Comparison of ENCODE assay signal across 22 cellular contexts in the genomic region with DNA sequence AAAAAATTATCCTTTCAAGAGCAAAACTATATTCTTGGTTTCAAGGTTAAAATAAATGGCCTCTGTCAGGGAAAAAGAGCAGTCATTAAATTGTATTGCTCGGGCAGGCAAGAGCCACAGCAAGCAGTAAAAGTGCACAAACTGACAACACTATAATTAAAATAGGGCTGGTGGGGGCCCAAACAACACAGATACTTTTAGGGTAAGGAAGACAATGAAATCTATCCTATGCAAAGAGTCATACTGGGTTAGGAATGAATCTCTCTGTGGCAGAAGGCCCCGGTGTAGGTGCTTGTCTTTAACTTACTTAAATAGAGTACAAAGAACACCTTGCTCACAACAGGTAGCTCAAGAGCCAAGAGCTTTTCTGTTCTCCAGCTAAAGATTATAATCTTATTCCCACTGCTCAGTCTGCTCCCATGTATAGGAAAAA.
DNase-seq lines count a peak whose midpoint lies in the region; ATAC-seq, FAIRE-seq and TF ChIP-seq lines count a peak whose summit lies in the region.
"Had no signal": no experiment of that assay in that cellular context is flagged by ENCODE, and none has a peak within 500 bp of the region (broad histone marks: within the 10 kb centered on the region; RNA-seq: fewer than 3 reads in every experiment).

No MANE protein-coding gene starts in this region.

- no peak overlapping the region for H2AK5ac ChIP-seq in mesendoderm (ENCODE audit: low read length)

- H3K9ac ChIP-seq in GM12878 (ENCODE audit: control insufficient read depth, insufficient read depth, low read length) (no peak overlapping the region), mesendoderm (ENCODE audit: low read length) (no peak overlapping the region)

- no peak overlapping the region for H2BK5ac ChIP-seq in mesendoderm (ENCODE audit: low read length)

- POLR2A ChIA-PET in GM12878 (lab: Charles Lee) = no interaction called here
- POLR2A ChIA-PET in activated CD4-positive, alpha-beta memory T cell treated with anti-CD3 and anti-CD28 coated beads, Interleukin-2, amount 10 ng/mL, durations not matched to agents 7 days and 5 days (lab: Charles Lee) = no interaction called here

- FAIRE-seq in GM12878 (lab: Jason Lieb, UNC) = no peak
- FAIRE-seq: GM18507 had no signal

- H3K27me3 ChIP-seq in GM12878 (replicated peaks in 1 of 2; ENCODE audit: control insufficient read depth in 2 of 2, insufficient read depth in 2 of 2, low read length in 1 of 2) (no peaks in the 10 kb centered on the region), mesendoderm (ENCODE audit: insufficient read depth, low read length, poor library complexity) (no peaks in the 10 kb centered on the region)
- H3K27me3 ChIP-seq: tibial artery had no signal

- no peak overlapping the region for H3K4ac ChIP-seq in mesendoderm (ENCODE audit: low read depth, low read length)

- H3K36me3 ChIP-seq in GM12878 (ENCODE audit: control insufficient read depth in 2 of 2, insufficient read depth in 2 of 2, low read length in 1 of 2) (no peaks in the 10 kb centered on the region), mesendoderm (ENCODE audit: control insufficient read depth, insufficient read depth, low read length) (no peaks in the 10 kb centered on the region)
- H3K36me3 ChIP-seq: tibial artery had no signal

- H3K23ac ChIP-seq in mesendoderm (ENCODE audit: low read length) = no peak overlapping the region

- H3K4me1 Mint-ChIP-seq in activated CD4-positive, alpha-beta memory T cell treated with anti-CD3 and anti-CD28 coated beads, Interleukin-2, amount 10 ng/mL, durations not matched to agents 7 days and 5 days = peaks cover 10% of the 10 kb centered on the region

- intact Hi-C loops in GM12878 (cut with micrococcal nuclease; ENCODE audit: unreplicated experiment) = no loop called here

- H3K79me2 ChIP-seq in GM12878 (ENCODE audit: control insufficient read depth, insufficient read depth, low read length) = peaks cover 51% of the 10 kb centered on the region
- peaks cover 25% of the 10 kb centered on the region for H3K79me2 ChIP-seq in mesendoderm (ENCODE audit: control insufficient read depth, insufficient read depth, low read length)

- H3K56ac ChIP-seq in mesendoderm (ENCODE audit: low read length) = no peak overlapping the region

- no peak overlapping the region for H2BK15ac ChIP-seq in mesendoderm (replicated peaks; ENCODE audit: low read depth)

- no peak overlapping the region for H3K27ac Mint-ChIP-seq in activated CD4-positive, alpha-beta memory T cell treated with anti-CD3 and anti-CD28 coated beads, Interleukin-2, amount 10 ng/mL, durations not matched to agents 7 days and 5 days
- H3K27ac Mint-ChIP-seq: activated CD8-positive, alpha-beta T cell treated with anti-CD3 and anti-CD28 coated beads, Interleukin-2, amount 10 ng/mL, durations not matched to agents 7 days and 5 days; activated naive CD4-positive, alpha-beta T cell treated with anti-CD3 and anti-CD28 coated beads, Interleukin-2, amount 10 ng/mL, durations not matched to agents 7 days and 5 days; activated T-cell treated with anti-CD3 and anti-CD28 coated beads, Interleukin-2, amount 50 U/mL, for 24 hours; immature natural killer cell had no signal

- 60% methylated on average over 2 of the region's 2 CpGs for WGBS in GM12878 (ENCODE audit: insufficient coverage, insufficient replicate concordance, low lambda C conversion rate, missing lambda C conversion rate)
- WGBS in mesendoderm (ENCODE audit: extremely low coverage, insufficient coverage, low lambda C conversion rate) = no CpG with 5 or more reads among the region's 2 CpGs

- SMC1A ChIA-PET in GM12878 (lab: Charles Lee; ENCODE audit: uncharacterized antibody, unreplicated experiment) = interaction anchor here (0.8 to 4.2 kb wide), 10 partner anchors 9 to 366 kb away, joined by 3 to 21 read pairs (median 4); no protein-coding TSS in a partner anchor

- no peak for TF ChIP-seq RAD21 in GM12878 (IDR thresholded peaks at IDR 0.05; ENCODE audit: insufficient read depth, low read depth, low read length)

- TF ChIP-seq CTCF in GM12878 (IDR thresholded peaks at IDR 0.05 in 2 of 3, conservative IDR thresholded peaks at IDR 0.05 in 1 of 3; ENCODE audit: control insufficient read depth in 2 of 3, extremely low read depth in 1 of 3, insufficient read depth in 1 of 3, low read depth in 3 of 3, low read length in 3 of 3) = no peak

- no peak overlapping the region for H3K18ac ChIP-seq in mesendoderm (ENCODE audit: low read length)

- no TSS peak for BruUV-seq in GM12878 (replicated peaks; lab: Mats Ljungman, UMichigan)

- H3K4me1 ChIP-seq in GM12878 (ENCODE audit: control insufficient read depth, insufficient read depth, low read length) (no peaks in the 10 kb centered on the region), mesendoderm (ENCODE audit: control insufficient read depth, low read depth, low read length) (no peaks in the 10 kb centered on the region)

- RAD21 ChIA-PET in GM12878 (lab: Charles Lee; ENCODE audit: unreplicated experiment) = interaction anchor here (0.8 to 1.5 kb wide), 3 partner anchors 14 to 297 kb away, joined by 3 to 6 read pairs (median 4); no protein-coding TSS in a partner anchor

- peak; percentile 44 for ATAC-seq in GM12878
- ATAC-seq: activated CD8-positive, alpha-beta T cell treated with anti-CD3 and anti-CD28 coated beads, Interleukin-2, amount 10 ng/mL, durations not matched to agents 7 days and 5 days; PC-3; stimulated activated naive CD8-positive, alpha-beta T cell treated with anti-CD3 and anti-CD28 coated beads, Interleukin-15, Interleukin-2, amounts not matched to agents 100 U/mL and 50 U/mL, for 24 hours had no signal

- no peak for TF ChIP-seq POLR2A in GM12878 (IDR thresholded peaks at IDR 0.05; ENCODE audit: low read depth, low read length)

- no peaks in the 10 kb centered on the region for H3K9me3 Mint-ChIP-seq in activated CD4-positive, alpha-beta memory T cell treated with anti-CD3 and anti-CD28 coated beads, Interleukin-2, amount 10 ng/mL, durations not matched to agents 7 days and 5 days
- H3K9me3 Mint-ChIP-seq: activated naive CD4-positive, alpha-beta T cell treated with anti-CD3 and anti-CD28 coated beads, Interleukin-2, amount 10 ng/mL, durations not matched to agents 7 days and 5 days; activated T-cell treated with anti-CD3 and anti-CD28 coated beads, Interleukin-2, amount 50 U/mL, for 24 hours; immature natural killer cell; naive B cell had no signal

- no peaks in the 10 kb centered on the region for H3K9me3 ChIP-seq in GM12878 (replicated peaks; ENCODE audit: control insufficient read depth, insufficient read depth, low read length)
- H3K9me3 ChIP-seq: Caco-2, tibial artery had no signal

- TF ChIP-seq EP300 in GM12878 (IDR thresholded peaks at IDR 0.05; ENCODE audit: borderline replicate concordance in 1 of 2, control insufficient read depth in 1 of 2, low read depth in 2 of 2, low read length in 2 of 2) = no peak

- no peak overlapping the region for H4K8ac ChIP-seq in mesendoderm (ENCODE audit: low read depth, low read length)

- peaks cover 2% of the 10 kb centered on the region for H3K36me3 Mint-ChIP-seq in activated CD4-positive, alpha-beta memory T cell treated with anti-CD3 and anti-CD28 coated beads, Interleukin-2, amount 10 ng/mL, durations not matched to agents 7 days and 5 days (ENCODE audit: low read depth)
- H3K36me3 Mint-ChIP-seq: immature natural killer cell, naive B cell had no signal

- DNase-seq in G401 (ENCODE audit: low spot score) = peak; percentile 62
- peak; percentile 19 for DNase-seq in MV-4-11 (lab: John Stamatoyannopoulos, UW)
- DNase-seq in GM12878 (ENCODE audit: low read depth, low spot score) = no peak
- DNase-seq in mesendoderm = peak; percentile 35
- no peak for DNase-seq in stimulated activated CD4-positive, alpha-beta T cell treated with anti-CD3 and anti-CD28 coated beads, Interleukin-12 subunit alpha, Interleukin-12 subunit beta, amount 100 ng/mL, for 4 hours
- DNase-seq in activated CD4-positive, alpha-beta memory T cell treated with anti-CD3 and anti-CD28 coated beads, Interleukin-2, amount 10 ng/mL, durations not matched to agents 7 days and 5 days = no peak
- no peak for DNase-seq in NCI-H1092 (lab: John Stamatoyannopoulos, UW)
- DNase-seq: activated CD8-positive, alpha-beta T cell treated with anti-CD3 and anti-CD28 coated beads, Interleukin-2, amount 10 ng/mL, durations not matched to agents 7 days and 5 days; activated naive CD4-positive, alpha-beta T cell treated with anti-CD3 and anti-CD28 coated beads, Interleukin-2, amount 10 ng/mL, durations not matched to agents 7 days and 5 days; activated T-cell treated with anti-CD3 and anti-CD28 coated beads, Interleukin-2, amount 50 U/mL, for 24 hours; aorta; Caco-2; glutamatergic neuron; immature natural killer cell; naive B cell; NCI-H1436; NCI-H510A; PC-3; stimulated activated CD4-positive, alpha-beta T cell treated with anti-CD3 and anti-CD28 coated beads, Interleukin-2, amount 100 ng/mL, for 24 hours; stimulated activated naive CD8-positive, alpha-beta T cell treated with anti-CD3 and anti-CD28 coated beads, Interleukin-15, Interleukin-2, amounts not matched to agents 100 U/mL and 50 U/mL, for 24 hours; tibial artery had no signal

- no peaks in the 10 kb centered on the region for H3K27me3 Mint-ChIP-seq in activated CD4-positive, alpha-beta memory T cell treated with anti-CD3 and anti-CD28 coated beads, Interleukin-2, amount 10 ng/mL, durations not matched to agents 7 days and 5 days
- H3K27me3 Mint-ChIP-seq: activated naive CD4-positive, alpha-beta T cell treated with anti-CD3 and anti-CD28 coated beads, Interleukin-2, amount 10 ng/mL, durations not matched to agents 7 days and 5 days; activated T-cell treated with anti-CD3 and anti-CD28 coated beads, Interleukin-2, amount 50 U/mL, for 24 hours; naive B cell had no signal

- H3K4me3 Mint-ChIP-seq in activated CD4-positive, alpha-beta memory T cell treated with anti-CD3 and anti-CD28 coated beads, Interleukin-2, amount 10 ng/mL, durations not matched to agents 7 days and 5 days = no peak overlapping the region
- H3K4me3 Mint-ChIP-seq: activated CD8-positive, alpha-beta T cell treated with anti-CD3 and anti-CD28 coated beads, Interleukin-2, amount 10 ng/mL, durations not matched to agents 7 days and 5 days; activated naive CD4-positive, alpha-beta T cell treated with anti-CD3 and anti-CD28 coated beads, Interleukin-2, amount 10 ng/mL, durations not matched to agents 7 days and 5 days; activated T-cell treated with anti-CD3 and anti-CD28 coated beads, Interleukin-2, amount 50 U/mL, for 24 hours; immature natural killer cell; naive B cell had no signal

- no peak overlapping the region for H2BK120ac ChIP-seq in mesendoderm (ENCODE audit: low read depth, low read length)

- peaks cover 10% of the 10 kb centered on the region for H3K79me1 ChIP-seq in mesendoderm (ENCODE audit: low read length)

- H4K5ac ChIP-seq in mesendoderm (ENCODE audit: low read length) = no peak overlapping the region

- no peak overlapping the region for H3K27ac ChIP-seq in GM12878 (ENCODE audit: control insufficient read depth, insufficient read depth)
- H3K27ac ChIP-seq in mesendoderm (ENCODE audit: low read depth, low read length) = no peak overlapping the region
- H3K27ac ChIP-seq: tibial artery had no signal

- in situ Hi-C loops in G401 (cut with HindIII; ENCODE audit: low sequenced_read_pairs) = no loop called here
- in situ Hi-C loops in GM12878 (cut with MboI) = no loop called here

- H2AFZ ChIP-seq in GM12878 (ENCODE audit: control insufficient read depth, low read depth, low read length) = no peak overlapping the region

- CTCF ChIA-PET in GM12878 (lab: Yijun Ruan, JAX) = interaction anchor here (0.6 to 2.3 kb wide), 12 partner anchors 9 to 411 kb away, joined by 3 to 13 read pairs (median 4); no protein-coding TSS in a partner anchor
- CTCF ChIA-PET in activated CD4-positive, alpha-beta memory T cell treated with anti-CD3 and anti-CD28 coated beads, Interleukin-2, amount 10 ng/mL, durations not matched to agents 7 days and 5 days (lab: Charles Lee) = no interaction called here

- no peak overlapping the region for H3K4me3 ChIP-seq in GM12878
- no peak overlapping the region for H3K4me3 ChIP-seq in mesendoderm (ENCODE audit: low read length)
- H3K4me3 ChIP-seq: tibial artery had no signal

- H3K4me2 ChIP-seq in GM12878 (ENCODE audit: control insufficient read depth, insufficient read depth) = no peak overlapping the region
- no peak overlapping the region for H3K4me2 ChIP-seq in mesendoderm (ENCODE audit: low read length)

- H4K20me1 ChIP-seq in GM12878 (ENCODE audit: control insufficient read depth, insufficient read depth) = no peaks in the 10 kb centered on the region

Comparison
In these comparisons a context has a peak if more than half of its experiments do, and no peak if none do; other contexts are left out.
1. DNase-seq: peak in G401 (single experiment), MV-4-11 (single experiment) and mesendoderm (single experiment); none in GM12878 (single experiment), stimulated activated CD4-positive, alpha-beta T cell treated with anti-CD3 and anti-CD28 coated beads, Interleukin-12 subunit alpha, Interleukin-12 subunit beta, amount 100 ng/mL, for 4 hours (single experiment), activated CD4-positive, alpha-beta memory T cell treated with anti-CD3 and anti-CD28 coated beads, Interleukin-2, amount 10 ng/mL, durations not matched to agents 7 days and 5 days (single experiment) and NCI-H1092 (single experiment).